8 cellular contexts compared by ENCODE assay signal in genomic region chr22:41801147-41801819, GRCh38. TPM values are rescaled to one million over a fixed set of nuclear protein-coding genes. Genes with fewer than 3 reads are reported as not detected.
DNase-seq lines count a peak whose midpoint lies in the region; ATAC-seq and TF ChIP-seq lines count a peak whose summit lies in the region.

No MANE protein-coding gene starts in this region.

- no peak for TF ChIP-seq RAD21 in liver (IDR thresholded peaks at IDR 0.05)

- ATAC-seq in upper lobe of left lung (ENCODE audit: low FRiP score in 2 of 2) (no peak), HG03039 (IDR thresholded peaks at IDR 0.05; ENCODE audit: unreplicated experiment) (no peak), HG03196 (IDR thresholded peaks at IDR 0.05; ENCODE audit: unreplicated experiment) (no peak)

- TF ChIP-seq CTCF in liver (IDR thresholded peaks at IDR 0.05; ENCODE audit: low read depth, low read length, missing input control) (no peak), upper lobe of left lung (IDR thresholded peaks at IDR 0.05) (no peak)

- H3K27ac ChIP-seq in liver (ENCODE audit: low read depth in 1 of 2, low read length in 2 of 2) (peak overlapping the region; percentile 87 to 92), upper lobe of left lung (peak overlapping the region; percentile 85 to 90 (median 90))

- H3K9me3 ChIP-seq in adipocyte (ENCODE audit: control insufficient read depth, low read length), result no peaks in the 10 kb centered on the region
- no peaks in the 10 kb centered on the region for H3K9me3 ChIP-seq in liver (ENCODE audit: control insufficient read depth in 4 of 4, low read length in 3 of 4)
- H3K9me3 ChIP-seq in upper lobe of left lung, result no peaks in the 10 kb centered on the region

- peak overlapping the region; percentile 90 for H3K4me3 ChIP-seq in adipocyte (ENCODE audit: low read length)
- H3K4me3 ChIP-seq in liver (ENCODE audit: low read depth in 1 of 3, low read length in 3 of 3), result peak overlapping the region; percentile 68 to 96 (median 80)
- peak overlapping the region; percentile 31 to 86 (median 74) for H3K4me3 ChIP-seq in upper lobe of left lung

- H3K36me3 ChIP-seq in adipocyte (ENCODE audit: control insufficient read depth, insufficient read depth, low read length, severe bottlenecking) (no peaks in the 10 kb centered on the region), liver (ENCODE audit: control insufficient read depth in 4 of 4, insufficient read depth in 3 of 4, low read depth in 1 of 4, low read length in 3 of 4) (no peaks in the 10 kb centered on the region), upper lobe of left lung (no peaks in the 10 kb centered on the region)

- TF ChIP-seq EP300 in upper lobe of left lung (IDR thresholded peaks at IDR 0.05), result no peak

- no peak for TF ChIP-seq POLR2A in upper lobe of left lung (IDR thresholded peaks at IDR 0.05)

- 22% methylated on average over 4 of the region's 4 CpGs for WGBS in liver
- 28 to 33% methylated on average over 4 of the region's 4 CpGs for WGBS in upper lobe of left lung, 2 donors

- peak; percentile 12 for DNase-seq in activated gamma-delta T cell treated with Interleukin-2 at 50 U/mL for 16 hours
- no peak for DNase-seq in activated gamma-delta T cell (lab: John Stamatoyannopoulos, UW)
- no peak for DNase-seq in adipocyte (ENCODE audit: low read depth)
- no peak for DNase-seq in upper lobe of left lung
- no peak for DNase-seq in NCI-H1105 (lab: John Stamatoyannopoulos, UW)

- H3K27me3 ChIP-seq in adipocyte (replicated peaks; ENCODE audit: control insufficient read depth, insufficient read depth, low read length), result no peaks in the 10 kb centered on the region
- no peaks in the 10 kb centered on the region for H3K27me3 ChIP-seq in liver (ENCODE audit: control insufficient read depth in 4 of 4, insufficient read depth in 4 of 4, low read length in 3 of 4)
- H3K27me3 ChIP-seq in upper lobe of left lung, result no peaks in the 10 kb centered on the region

- H3K4me1 ChIP-seq in adipocyte (ENCODE audit: control insufficient read depth, insufficient read depth, low read length), result peaks cover 25% of the 10 kb centered on the region
- peaks cover 0 to 23% (median 17%) of the 10 kb centered on the region in 4 donors for H3K4me1 ChIP-seq in liver (ENCODE audit: control insufficient read depth in 4 of 4, insufficient read depth in 4 of 4, low read length in 3 of 4)
- peaks cover 16 to 28% (median 20%) of the 10 kb centered on the region in 4 donors for H3K4me1 ChIP-seq in upper lobe of left lung

- H3K9ac ChIP-seq in adipocyte (ENCODE audit: low read length), result peak overlapping the region; percentile 90
- peak overlapping the region; percentile 91 to 96 for H3K9ac ChIP-seq in liver (ENCODE audit: low read depth in 1 of 2, low read length in 2 of 2)

TF ChIP-seq in liver, 16 proteins besides CTCF, POLR2A, EP300 and RAD21:
- TF ChIP-seq FOXA2 (IDR thresholded peaks at IDR 0.05) (no peak), HNF4A (conservative IDR thresholded peaks at IDR 0.05) (no peak), EGR1 (IDR thresholded peaks at IDR 0.05; ENCODE audit: low read depth in 2 of 2) (no peak), ZBTB33 (IDR thresholded peaks at IDR 0.05) (no peak), REST (IDR thresholded peaks at IDR 0.05) (no peak), TAF1 (conservative IDR thresholded peaks at IDR 0.05) (no peak), SP1 (IDR thresholded peaks at IDR 0.05) (no peak), NR2F2 (IDR thresholded peaks at IDR 0.05) (no peak), RXRA (IDR thresholded peaks at IDR 0.05) (no peak)

RNA-seq across cellular contexts. Expression of gene CCDC134, which starts 0.8 kb away (rescaled TPM):
- total RNA-seq in liver, result 10 to 100 TPM; 10.7 to 13.2 TPM
- 1 to 10 TPM; 2.0 TPM for polyA plus RNA-seq in liver
- 10 to 100 TPM in 2 of 6 donors, 1 to 10 TPM in 4; 5.5 to 12.6 (median 8.8) TPM for total RNA-seq in upper lobe of left lung

RNA-seq across cellular contexts. Expression of gene SREBF2, which starts 31.6 kb away (rescaled TPM):
- total RNA-seq in liver (10 to 100 TPM; 60.0 to 69.6 TPM), upper lobe of left lung (100 to 1,000 TPM; 124 to 175 (median 145) TPM)
- polyA plus RNA-seq in liver, result 10 to 100 TPM; 18.3 to 54.5 TPM
